ENCODE assay signal across 1 cellular context in genomic region chr1:182806015-182806678, GRCh38.
TF ChIP-seq lines count a peak whose summit lies in the region.

No MANE protein-coding gene starts in this region.

TF ChIP-seq in HepG2, 621 proteins besides CTCF, POLR2A, EP300 and RAD21:
- peak; percentile 13; the same call in 1 of the 2 replicates for TF ChIP-seq SMC3 (IDR thresholded peaks at IDR 0.05; ENCODE audit: low read length)
- TF ChIP-seq NCOR1 (IDR thresholded peaks at IDR 0.05; ENCODE audit: borderline replicate concordance, low read length), result no peak
- TF ChIP-seq MAFG (CRISPR knock-in tag; IDR thresholded peaks at IDR 0.05), result no peak
- peak; percentile 58 for TF ChIP-seq STAG1 (CRISPR knock-in tag; IDR thresholded peaks at IDR 0.05)
TF ChIP-seq in HepG2: peak in this region for 2.
